In genomic region chr17:55334881-55335523, GRCh38 we compare ENCODE assay signal across 20 cellular contexts.
DNase-seq lines count a peak whose midpoint lies in the region; ATAC-seq, FAIRE-seq and TF ChIP-seq lines count a peak whose summit lies in the region.
"Had no signal": no experiment of that assay in that cellular context is flagged by ENCODE, and none has a peak within 500 bp of the region (broad histone marks: within the 10 kb centered on the region; RNA-seq: fewer than 3 reads in every experiment).

No MANE protein-coding gene starts in this region.

- H3K4me3 Mint-ChIP-seq in nephron progenitor cell: peak overlapping the region; percentile 12
- no peak overlapping the region for H3K4me3 Mint-ChIP-seq in CD8-positive, alpha-beta T cell
- H3K4me3 Mint-ChIP-seq: HFFc6, IgD-negative memory B cell had no signal

- H3K27me3 Mint-ChIP-seq in nephron progenitor cell (ENCODE audit: low read depth, poor library complexity): peaks cover 7% of the 10 kb centered on the region
- peaks cover 10% of the 10 kb centered on the region for H3K27me3 Mint-ChIP-seq in CD8-positive, alpha-beta T cell (ENCODE audit: low read depth)

- TF ChIP-seq EP300 in SK-N-SH (IDR thresholded peaks at IDR 0.05; ENCODE audit: borderline replicate concordance in 1 of 2, low read depth in 1 of 2, low read length in 1 of 2): 0 out of 4 replicates have a peak, but pooled peaks of 1 of the 2 experiments have one; percentile 2
- TF ChIP-seq EP300 in H1 (IDR thresholded peaks at IDR 0.05; ENCODE audit: borderline replicate concordance in 1 of 2, low read depth in 2 of 2, low read length in 2 of 2): no peak

- CTCF ChIA-PET in SK-N-SH (lab: Yijun Ruan, JAX) (interaction anchor here (0.5 to 2.0 kb wide), 13 partner anchors 10 to 343 kb away, joined by 3 to 11 read pairs (median 3); no protein-coding TSS in a partner anchor), H1 (lab: Charles Lee; ENCODE audit: partially characterized antibody) (interaction anchor here (0.5 to 2.9 kb wide), 8 partner anchors 9 to 1932 kb away, joined by 3 to 18 read pairs (median 4); no protein-coding TSS in a partner anchor)
- CTCF ChIA-PET in CD8-positive, alpha-beta T cell (lab: Charles Lee): no interaction called here

- peak overlapping the region; percentile 43 for H3K27ac Mint-ChIP-seq in nephron progenitor cell
- no peak overlapping the region for H3K27ac Mint-ChIP-seq in CD8-positive, alpha-beta T cell
- H3K27ac Mint-ChIP-seq in activated naive CD4-positive, alpha-beta T cell treated with anti-CD3 and anti-CD28 coated beads, Interleukin-2, amount 50 U/mL, for 72 hours: peak overlapping the region in 1 of 2 donors; percentile 19
- H3K27ac Mint-ChIP-seq: HFFc6, IgD-negative memory B cell had no signal

- H4K8ac ChIP-seq in H1 (ENCODE audit: extremely low read depth, insufficient read depth, low read length): no peak overlapping the region

- H3K27ac ChIP-seq in SK-N-SH (ENCODE audit: low read depth in 2 of 2, low read length in 1 of 2) (no peak overlapping the region), H1 (ENCODE audit: low read depth, low read length) (no peak overlapping the region)
- no peak overlapping the region for H3K27ac ChIP-seq in CD8-positive, alpha-beta T cell (ENCODE audit: low read depth, low read length)
- H3K27ac ChIP-seq: BLaER1 had no signal

- H2AFZ ChIP-seq in SK-N-SH (ENCODE audit: low read depth) (no peak overlapping the region), H1 (ENCODE audit: low read length) (peak overlapping the region; percentile 90)

- 51% methylated on average over 6 of the region's 6 CpGs for WGBS in SK-N-SH (ENCODE audit: low lambda C conversion rate)
- 37% methylated on average over 6 of the region's 6 CpGs; no CpG with 5 or more reads in 1 of the 2 experiments for whole genome bisulfite sequencing in H1 (ENCODE audit: extremely low coverage in 1 of 2, insufficient coverage in 1 of 2, insufficient read length in 1 of 2, insufficient replicate concordance in 2 of 2, low coverage in 1 of 2, low lambda C conversion rate in 2 of 2, missing lambda C conversion rate in 1 of 2), 2 experiments

- no peak overlapping the region for H3K4me2 ChIP-seq in SK-N-SH
- peak overlapping the region; percentile 50 to 60 for H3K4me2 ChIP-seq in H1 (ENCODE audit: insufficient read depth in 1 of 2, low read depth in 2 of 2, low read length in 2 of 2)
- H3K4me2 ChIP-seq: BLaER1 had no signal

- H3K36me3 Mint-ChIP-seq in nephron progenitor cell (ENCODE audit: low read depth): no peaks in the 10 kb centered on the region
- no peaks in the 10 kb centered on the region for H3K36me3 Mint-ChIP-seq in CD8-positive, alpha-beta T cell
- no peaks in the 10 kb centered on the region for H3K36me3 Mint-ChIP-seq in activated naive CD4-positive, alpha-beta T cell treated with anti-CD3 and anti-CD28 coated beads, Interleukin-2, amount 50 U/mL, for 72 hours
- H3K36me3 Mint-ChIP-seq: IgD-negative memory B cell had no signal

- H2BK15ac ChIP-seq in H1 (ENCODE audit: low read length): no peak overlapping the region

- no peak overlapping the region for H2BK120ac ChIP-seq in H1 (replicated peaks; ENCODE audit: low read depth, low read length)

- no peak overlapping the region; the same call in 1 of the 2 replicates for H2BK5ac ChIP-seq in H1 (ENCODE audit: low read depth, low read length)

- H3K4me1 ChIP-seq in SK-N-SH (ENCODE audit: control insufficient read depth in 1 of 2, insufficient read depth in 2 of 2, low read depth in 1 of 2, low read length in 1 of 2): peaks cover 0 to 9% of the 10 kb centered on the region in 2 experiments; a peak in 1 of 4 replicates
- H3K4me1 ChIP-seq in H1 (replicated peaks in 1 of 4; ENCODE audit: control insufficient read depth in 3 of 4, insufficient read depth in 4 of 4, low read length in 3 of 4): peaks cover 0 to 5% (median 1%) of the 10 kb centered on the region in 4 experiments; a peak in 3 of 7 replicates
- no peaks in the 10 kb centered on the region for H3K4me1 ChIP-seq in CD8-positive, alpha-beta T cell (ENCODE audit: insufficient read depth, low read length)
- H3K4me1 ChIP-seq: BLaER1 had no signal

- H3K4me1 Mint-ChIP-seq in nephron progenitor cell: peaks cover 32% of the 10 kb centered on the region
- H3K4me1 Mint-ChIP-seq in CD8-positive, alpha-beta T cell (ENCODE audit: low read depth): no peaks in the 10 kb centered on the region

- H4K91ac ChIP-seq in H1 (replicated peaks; ENCODE audit: insufficient read length, low read length): no peak overlapping the region

- no peak overlapping the region for H3K23ac ChIP-seq in H1 (ENCODE audit: insufficient read length)

- H3K18ac ChIP-seq in H1 (ENCODE audit: extremely low read depth, low read length): no peak overlapping the region

- H3K27me3 ChIP-seq in SK-N-SH (ENCODE audit: insufficient read depth) (no peaks in the 10 kb centered on the region), H1 (replicated peaks in 1 of 4; ENCODE audit: control insufficient read depth in 3 of 4, extremely low read depth in 1 of 4, insufficient read depth in 3 of 4, low read length in 3 of 4) (no peaks in the 10 kb centered on the region)
- no peaks in the 10 kb centered on the region for H3K27me3 ChIP-seq in CD8-positive, alpha-beta T cell (ENCODE audit: insufficient read depth, low read length)
- H3K27me3 ChIP-seq: BLaER1 had no signal

- DNase-seq in SK-N-SH (no peak), H1 (ENCODE audit: low read depth in 1 of 2, low spot score in 2 of 2) (no peak), nephron progenitor cell (peak; percentile 12), C1 segment of cervical spinal cord (lab: John Stamatoyannopoulos, UW) (no peak)
- DNase-seq in CD8-positive, alpha-beta T cell: no peak
- no peak for DNase-seq in activated naive CD4-positive, alpha-beta T cell treated with anti-CD3 and anti-CD28 coated beads, Interleukin-2, amount 50 U/mL, for 72 hours (ENCODE audit: low spot score in 2 of 2)
- DNase-seq: 8988T, NCI-H1417, NCI-H2029, NCI-H2171 treated with DMSO at 0.1 percent for 48 hours, NCI-H82, Right ventricle myocardium superior had no signal

- ATAC-seq in SK-N-SH treated with all-trans-retinoic acid at 6 μM for 48 hours (peak; percentile 22; the same call in 2 of the 3 replicates), HG02610 (IDR thresholded peaks at IDR 0.05; ENCODE audit: unreplicated experiment) (no peak)
- ATAC-seq in CD8-positive, alpha-beta T cell: no peak
- no peak for ATAC-seq in activated naive CD4-positive, alpha-beta T cell treated with anti-CD3 and anti-CD28 coated beads, Interleukin-2, amount 50 U/mL, for 72 hours
- ATAC-seq: Panc1 had no signal

- H3K9me2 ChIP-seq in SK-N-SH: no peaks in the 10 kb centered on the region

- TF ChIP-seq CTCF in SK-N-SH (IDR thresholded peaks at IDR 0.05): no peak
- TF ChIP-seq CTCF in H1 (IDR thresholded peaks at IDR 0.05; ENCODE audit: control extremely low read depth in 1 of 3, insufficient read depth in 1 of 3, low read depth in 1 of 3, low read length in 3 of 3): no peak
- TF ChIP-seq CTCF in nephron progenitor cell (IDR thresholded peaks at IDR 0.05): no peak
- TF ChIP-seq CTCF in CD8-positive, alpha-beta T cell (IDR thresholded peaks at IDR 0.05): no peak

- no peaks in the 10 kb centered on the region for H3F3A ChIP-seq in SK-N-SH (replicated peaks; ENCODE audit: insufficient read depth)

- H3K14ac ChIP-seq in H1 (ENCODE audit: insufficient read length): no peak overlapping the region

- no peak overlapping the region for H4K5ac ChIP-seq in H1 (ENCODE audit: insufficient read length, low read depth, low read length)

- no peak for FAIRE-seq in H1 (lab: Jason Lieb, UNC)
- FAIRE-seq: G401.6, GM12891 had no signal

- no peaks in the 10 kb centered on the region for H3K23me2 ChIP-seq in H1 (ENCODE audit: low read depth, low read length)

- TF ChIP-seq POLR2A in H1 (IDR thresholded peaks at IDR 0.05; ENCODE audit: control extremely low read depth in 1 of 2, low read depth in 2 of 2, low read length in 2 of 2): no peak

- H4K20me1 ChIP-seq in SK-N-SH (ENCODE audit: insufficient read depth): no peaks in the 10 kb centered on the region
- H4K20me1 ChIP-seq in H1 (replicated peaks in 1 of 2; ENCODE audit: control insufficient read depth in 1 of 2, insufficient read depth in 2 of 2, low read length in 2 of 2): no peaks in the 10 kb centered on the region
- H4K20me1 ChIP-seq: BLaER1 had no signal

- intact Hi-C loops in CD8-positive, alpha-beta T cell (cut with DNase I, micrococcal nuclease): no loop called here

- no peak overlapping the region for H3K9ac ChIP-seq in SK-N-SH
- H3K9ac ChIP-seq in H1 (replicated peaks in 1 of 4; ENCODE audit: extremely low read depth in 1 of 4, low read depth in 3 of 4, low read length in 3 of 4): no peak overlapping the region
- H3K9ac ChIP-seq: BLaER1 had no signal

- no peak overlapping the region for H2BK12ac ChIP-seq in H1 (ENCODE audit: low read depth, low read length)

- H3K4me3 ChIP-seq in SK-N-SH (ENCODE audit: low read depth in 2 of 2, low read length in 1 of 2): no peak overlapping the region
- H3K4me3 ChIP-seq in H1 (ENCODE audit: extremely low read depth in 1 of 4, insufficient read depth in 2 of 4, low read depth in 3 of 4, low read length in 4 of 4): peak overlapping the region in 3 of 4 experiments; percentile 21 to 47 (median 32); a peak in 4 of 8 replicates
- H3K4me3 ChIP-seq in CD8-positive, alpha-beta T cell (ENCODE audit: low read depth, low read length): no peak overlapping the region
- H3K4me3 ChIP-seq: BLaER1 had no signal

- H3K36me3 ChIP-seq in SK-N-SH (replicated peaks in 1 of 2; ENCODE audit: control insufficient read depth in 1 of 2, insufficient read depth in 2 of 2, low read length in 1 of 2) (no peaks in the 10 kb centered on the region), H1 (ENCODE audit: control insufficient read depth in 2 of 4, insufficient read depth in 4 of 4, low read length in 3 of 4) (no peaks in the 10 kb centered on the region)
- H3K36me3 ChIP-seq in CD8-positive, alpha-beta T cell (ENCODE audit: insufficient read depth, low read length): no peaks in the 10 kb centered on the region
- H3K36me3 ChIP-seq: BLaER1 had no signal

- no peaks in the 10 kb centered on the region for H3K79me1 ChIP-seq in H1 (ENCODE audit: low read depth, low read length)

- TF ChIP-seq RAD21 in SK-N-SH (IDR thresholded peaks at IDR 0.05; ENCODE audit: low read length) (no peak), H1 (IDR thresholded peaks at IDR 0.05 in 1 of 2, conservative IDR thresholded peaks at IDR 0.05 in 1 of 2; ENCODE audit: low read depth in 2 of 2, low read length in 2 of 2) (no peak)

- H3K79me2 ChIP-seq in SK-N-SH (ENCODE audit: insufficient read depth) (no peaks in the 10 kb centered on the region), H1 (ENCODE audit: control insufficient read depth in 1 of 2, insufficient read depth in 2 of 2, low read length in 2 of 2) (no peaks in the 10 kb centered on the region)

- POLR2A ChIA-PET in SK-N-SH (lab: Yijun Ruan, JAX): interaction anchor here (0.7 kb wide), 1 partner anchor 8 kb away, joined by 3 read pairs; no protein-coding TSS in a partner anchor
- POLR2A ChIA-PET in H1 (lab: Charles Lee; ENCODE audit: partially characterized antibody): no interaction called here
- POLR2A ChIA-PET in CD8-positive, alpha-beta T cell (lab: Charles Lee): no interaction called here

- no peak overlapping the region for H3K4ac ChIP-seq in H1 (replicated peaks; ENCODE audit: insufficient read length, low read depth, low read length)

- no peak overlapping the region for H2BK20ac ChIP-seq in H1 (ENCODE audit: low read length)

- H2AK5ac ChIP-seq in H1 (ENCODE audit: low read depth, low read length): no peak overlapping the region

- H3K9me3 ChIP-seq in SK-N-SH: no peaks in the 10 kb centered on the region
- no peaks in the 10 kb centered on the region for H3K9me3 ChIP-seq in H1 (ENCODE audit: insufficient read depth in 2 of 2, low read depth in 1 of 2, low read length in 1 of 2)
- no peaks in the 10 kb centered on the region for H3K9me3 ChIP-seq in CD8-positive, alpha-beta T cell (ENCODE audit: low read length)

- peaks cover 6% of the 10 kb centered on the region for H3K9me3 Mint-ChIP-seq in nephron progenitor cell
- H3K9me3 Mint-ChIP-seq in CD8-positive, alpha-beta T cell: no peaks in the 10 kb centered on the region
- no peaks in the 10 kb centered on the region for H3K9me3 Mint-ChIP-seq in activated naive CD4-positive, alpha-beta T cell treated with anti-CD3 and anti-CD28 coated beads, Interleukin-2, amount 50 U/mL, for 72 hours
- H3K9me3 Mint-ChIP-seq: HFFc6 had no signal

- no peak overlapping the region for H3K56ac ChIP-seq in H1 (replicated peaks; ENCODE audit: insufficient read length, low read depth, low read length)

Comparison
In these comparisons a context has a peak if more than half of its experiments do, and no peak if none do; other contexts are left out.
1. H3K4me3 ChIP-seq: peak in H1 (3 of 4); none in SK-N-SH (0 of 2) and CD8-positive, alpha-beta T cell (single experiment).